11 cellular contexts compared by ENCODE assay signal in genomic region chr4:186651624-186652023, GRCh38.
DNase-seq lines count a peak whose midpoint lies in the region; ATAC-seq, FAIRE-seq and TF ChIP-seq lines count a peak whose summit lies in the region.
"Had no signal": no experiment of that assay in that cellular context is flagged by ENCODE, and none has a peak within 500 bp of the region (broad histone marks: within the 10 kb centered on the region; RNA-seq: fewer than 3 reads in every experiment).

No MANE protein-coding gene starts in this region.

- DNase-seq in NCI-H2107 (lab: John Stamatoyannopoulos, UW) = peak; percentile 61
- peak; percentile 21 to 78 (median 70) for DNase-seq in dorsolateral prefrontal cortex
- peak; percentile 88 for DNase-seq in medulla oblongata (ENCODE audit: extremely low spot score)
- no peak for DNase-seq in type B pancreatic cell (ENCODE audit: extremely low spot score, unreplicated experiment)
- no peak for DNase-seq in activated naive CD4-positive, alpha-beta T cell treated with anti-CD3 and anti-CD28 coated beads, Interleukin-2, amount 50 U/mL, for 72 hours (ENCODE audit: low spot score in 2 of 2)
- DNase-seq in activated naive CD4-positive, alpha-beta T cell treated with anti-CD3 and anti-CD28 coated beads, Interleukin-2, amount 50 U/mL, for 16 hours = no peak
- no peak for DNase-seq in GM19239 (ENCODE audit: insufficient read length, low spot score)
- DNase-seq: activated CD4-positive, alpha-beta T cell treated with anti-CD3 and anti-CD28 coated beads for 4 hours; erythroblast; NCI-H446 treated with DMSO at 0.1 percent for 48 hours had no signal

- H3K27ac Mint-ChIP-seq in type B pancreatic cell = peak overlapping the region; percentile 36
- no peak overlapping the region for H3K27ac Mint-ChIP-seq in activated naive CD4-positive, alpha-beta T cell treated with anti-CD3 and anti-CD28 coated beads, Interleukin-2, amount 50 U/mL, for 72 hours

- H3K27me3 ChIP-seq in dorsolateral prefrontal cortex = peaks cover 0 to 1% (median 0%) of the 10 kb centered on the region in 45 donors

- peak overlapping the region; percentile 44 for H3K4me3 Mint-ChIP-seq in type B pancreatic cell

- H3K4me1 Mint-ChIP-seq in type B pancreatic cell (ENCODE audit: unreplicated experiment) = peaks cover 18% of the 10 kb centered on the region

- no peaks in the 10 kb centered on the region for H3K9me3 Mint-ChIP-seq in type B pancreatic cell
- H3K9me3 Mint-ChIP-seq in activated naive CD4-positive, alpha-beta T cell treated with anti-CD3 and anti-CD28 coated beads, Interleukin-2, amount 50 U/mL, for 72 hours = peaks cover 0 to 5% of the 10 kb centered on the region in 2 donors

- peaks cover 33% of the 10 kb centered on the region for H3K36me3 Mint-ChIP-seq in type B pancreatic cell
- H3K36me3 Mint-ChIP-seq in activated naive CD4-positive, alpha-beta T cell treated with anti-CD3 and anti-CD28 coated beads, Interleukin-2, amount 50 U/mL, for 72 hours = no peaks in the 10 kb centered on the region

- ATAC-seq in activated naive CD4-positive, alpha-beta T cell treated with anti-CD3 and anti-CD28 coated beads, Interleukin-2, amount 50 U/mL, for 72 hours = no peak
- ATAC-seq in HG02798 (IDR thresholded peaks at IDR 0.05; ENCODE audit: poor library complexity, unreplicated experiment) = no peak

- TF ChIP-seq CTCF in dorsolateral prefrontal cortex (IDR thresholded peaks at IDR 0.05 in 54 of 56, conservative IDR thresholded peaks at IDR 0.05 in 2 of 56; ENCODE audit: low read depth in 1 of 56, partially characterized antibody in 56 of 56) (peak in 3 of 56 donors; percentile 13 to 18 (median 15)), type B pancreatic cell (conservative IDR thresholded peaks at IDR 0.05) (no peak)

- H3K4me3 ChIP-seq in dorsolateral prefrontal cortex = peak overlapping the region; percentile 35 to 74 (median 60)

- FAIRE-seq in GM19239 (lab: Jason Lieb, UNC) = no peak

- peak overlapping the region in 48 of 59 donors; percentile 1 to 90 (median 68) for H3K27ac ChIP-seq in dorsolateral prefrontal cortex

- intact Hi-C loops in dorsolateral prefrontal cortex (cut with DNase I) = loop anchor here (5.0 kb wide), 1 partner anchor 71 kb away; the partner anchor contains the start of gene FAT1 (in 2 of the 2)

- no peaks in the 10 kb centered on the region for H3K27me3 Mint-ChIP-seq in type B pancreatic cell

Comparison
In these comparisons a context has a peak if more than half of its experiments do, and no peak if none do; other contexts are left out.
1. DNase-seq: peak in NCI-H2107 (single experiment), dorsolateral prefrontal cortex (10 of 10) and medulla oblongata (single experiment); none in type B pancreatic cell (single experiment), activated naive CD4-positive, alpha-beta T cell treated with anti-CD3 and anti-CD28 coated beads, Interleukin-2, amount 50 U/mL, for 72 hours (0 of 2), activated naive CD4-positive, alpha-beta T cell treated with anti-CD3 and anti-CD28 coated beads, Interleukin-2, amount 50 U/mL, for 16 hours (single experiment) and GM19239 (single experiment).